ENCODE assay signal across 8 cellular contexts in the genomic region with DNA sequence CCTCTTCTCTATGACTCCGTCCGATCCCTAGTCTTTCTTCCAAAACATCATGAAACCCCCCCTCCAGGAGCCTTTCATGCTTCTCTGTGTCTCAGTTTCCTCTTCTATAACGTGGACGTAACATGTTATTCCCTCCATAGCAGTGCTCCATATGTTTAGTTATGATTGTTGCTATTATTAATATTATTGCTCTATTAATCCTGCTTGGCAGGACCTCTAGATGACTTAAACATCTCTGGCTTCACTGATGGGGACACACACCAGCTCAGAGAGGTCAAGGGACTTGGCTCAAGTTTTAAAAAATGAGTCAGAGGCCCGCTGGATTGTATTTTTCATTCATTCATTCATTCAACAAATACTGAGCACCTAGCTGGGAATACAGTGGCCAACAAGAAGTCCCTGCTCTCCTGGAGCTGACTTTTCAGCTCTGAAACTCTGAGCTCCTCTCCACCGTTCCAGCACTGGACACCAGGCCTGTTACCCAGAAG. TPM values are rescaled to one million over a fixed set of nuclear protein-coding genes. Genes with fewer than 3 reads are reported as not detected.
DNase-seq lines count a peak whose midpoint lies in the region; ATAC-seq and TF ChIP-seq lines count a peak whose summit lies in the region.

No MANE protein-coding gene starts in this region.

- no peak overlapping the region for H2BK5ac ChIP-seq in mesenchymal stem cell (ENCODE audit: low read depth, low read length, poor library complexity, severe bottlenecking)

- peaks cover 7% of the 10 kb centered on the region for H3K27me3 Mint-ChIP-seq in brain

- H3K23ac ChIP-seq in mesenchymal stem cell (ENCODE audit: low read length in 2 of 2): no peak overlapping the region

- H3K4me2 ChIP-seq in mesenchymal stem cell (ENCODE audit: low read length, poor library complexity, severe bottlenecking): peak overlapping the region; percentile 92

- 36% methylated on average over 4 of the region's 6 CpGs for WGBS in mesenchymal stem cell

- no peak overlapping the region for H2AFZ ChIP-seq in mesenchymal stem cell (ENCODE audit: low read depth, low read length)

- H3K4me3 ChIP-seq in mesenchymal stem cell (ENCODE audit: insufficient read depth in 1 of 2, low read depth in 1 of 2, low read length in 2 of 2): peak overlapping the region; percentile 70 to 90

- H3K4me1 Mint-ChIP-seq in brain: peaks cover 36% of the 10 kb centered on the region

- H3K36me3 ChIP-seq in mesenchymal stem cell (ENCODE audit: control insufficient read depth in 1 of 2, insufficient read depth in 2 of 2, low read depth in 1 of 2, low read length in 2 of 2): peaks cover 3 to 14% of the 10 kb centered on the region in 2 experiments

- H3K27ac Mint-ChIP-seq in brain: peak overlapping the region; percentile 93 to 98 (median 97)

- DNase-seq in mesenchymal stem cell: no peak
- DNase-seq in NCI-H2171 (lab: John Stamatoyannopoulos, UW): no peak
- DNase-seq in G401 (ENCODE audit: low spot score): no peak

- peak overlapping the region in 1 of 2 experiments; percentile 7 for H3K4ac ChIP-seq in mesenchymal stem cell (ENCODE audit: low read depth in 1 of 2, low read length in 2 of 2)

- no peak overlapping the region for H2BK15ac ChIP-seq in mesenchymal stem cell (ENCODE audit: low read depth, poor library complexity, severe bottlenecking)

- peak overlapping the region; percentile 92 for H4K8ac ChIP-seq in mesenchymal stem cell (ENCODE audit: low read length)

- H3K18ac ChIP-seq in mesenchymal stem cell (ENCODE audit: low read depth in 1 of 2, low read length in 2 of 2): no peak overlapping the region

- H2BK12ac ChIP-seq in mesenchymal stem cell (ENCODE audit: low read length in 2 of 2): no peak overlapping the region

- no peaks in the 10 kb centered on the region for H3K36me3 Mint-ChIP-seq in brain

- H2BK120ac ChIP-seq in mesenchymal stem cell (ENCODE audit: low read depth, low read length): no peak overlapping the region

- peak overlapping the region; percentile 85 to 93 (median 87) for H3K4me3 Mint-ChIP-seq in brain

- H3K14ac ChIP-seq in mesenchymal stem cell (ENCODE audit: low read length in 2 of 2): no peak overlapping the region

- H3K9ac ChIP-seq in mesenchymal stem cell (ENCODE audit: low read length): peak overlapping the region; percentile 92

- TF ChIP-seq CTCF in 22Rv1 (IDR thresholded peaks at IDR 0.05) (no peak), brain (conservative IDR thresholded peaks at IDR 0.05) (no peak)

- no peaks in the 10 kb centered on the region for H3K27me3 ChIP-seq in mesenchymal stem cell (ENCODE audit: control insufficient read depth in 1 of 2, insufficient read depth in 1 of 2, low read length in 2 of 2)

- H4K91ac ChIP-seq in mesenchymal stem cell (ENCODE audit: low read length): no peak overlapping the region

- peaks cover 12% of the 10 kb centered on the region for H3K4me1 ChIP-seq in mesenchymal stem cell (ENCODE audit: control insufficient read depth, insufficient read depth, low read depth, low read length)

- H3K27ac ChIP-seq in 22Rv1 (peak overlapping the region; percentile 84), mesenchymal stem cell (ENCODE audit: low read length, poor library complexity, severe bottlenecking) (peak overlapping the region; percentile 18)

- H3K79me1 ChIP-seq in mesenchymal stem cell (replicated peaks; ENCODE audit: low read length, poor library complexity, severe bottlenecking): peaks cover 5% of the 10 kb centered on the region

- no peaks in the 10 kb centered on the region for H3K9me3 ChIP-seq in mesenchymal stem cell (ENCODE audit: control insufficient read depth, low read length)

- in situ Hi-C loops in G401 (cut with HindIII; ENCODE audit: low sequenced_read_pairs): no loop called here

- H2AK5ac ChIP-seq in mesenchymal stem cell (ENCODE audit: low read length, severe bottlenecking): peak overlapping the region; percentile 36

- ATAC-seq in HG02571 (IDR thresholded peaks at IDR 0.05; ENCODE audit: unreplicated experiment) (peak; percentile 2), GM21825 (IDR thresholded peaks at IDR 0.05; ENCODE audit: unreplicated experiment) (no peak), GM21367 (IDR thresholded peaks at IDR 0.05; ENCODE audit: unreplicated experiment) (no peak)

- peaks cover 0 to 5% (median 0%) of the 10 kb centered on the region in 5 experiments for H3K9me3 Mint-ChIP-seq in brain

RNA-seq across cellular contexts. Expression of gene CPLANE2, which starts 0.4 kb away (rescaled TPM):
- 17.4 TPM for polyA plus RNA-seq in brain (ENCODE audit: insufficient read depth, low read depth, low replicate concordance)
- polyA plus RNA-seq in mesenchymal stem cell (2013, experiment 1 of 2): 3.3 TPM
- polyA plus RNA-seq in mesenchymal stem cell (2013, experiment 2 of 2): 2.7 TPM
- total RNA-seq in G401 (2014; rRNA removed; shearing (Covaris generic)): 2.8 and 3.5 TPM in 2 replicates

RNA-seq across cellular contexts. Expression of gene ARHGEF19, which starts 24.9 kb away (rescaled TPM):
- 33.6 TPM for polyA plus RNA-seq in brain (ENCODE audit: insufficient read depth, low read depth, low replicate concordance)
- polyA plus RNA-seq in mesenchymal stem cell (2013, experiment 1 of 2): 4.5 TPM
- 4.5 TPM for polyA plus RNA-seq in mesenchymal stem cell (2013, experiment 2 of 2)
- total RNA-seq in G401 (2014; rRNA removed; shearing (Covaris generic)): 4.7 and 7.4 TPM in 2 replicates
